In genomic region chr3:136802481-136802996, GRCh38 we compare ENCODE assay signal across 9 cellular contexts. TPM values are rescaled to one million over a fixed set of nuclear protein-coding genes. Genes with fewer than 3 reads are reported as not detected.
DNase-seq lines count a peak whose midpoint lies in the region; ATAC-seq and TF ChIP-seq lines count a peak whose summit lies in the region.
"Had no signal": no experiment of that assay in that cellular context is flagged by ENCODE, and none has a peak within 500 bp of the region (broad histone marks: within the 10 kb centered on the region; RNA-seq: fewer than 3 reads in every experiment).

No MANE protein-coding gene starts in this region.

- no peaks in the 10 kb centered on the region for H3K36me3 Mint-ChIP-seq in CD8-positive, alpha-beta T cell
- H3K36me3 Mint-ChIP-seq: IgD-negative memory B cell had no signal

- H3K4me3 Mint-ChIP-seq in CD8-positive, alpha-beta T cell: no peak overlapping the region
- H3K4me3 Mint-ChIP-seq: IgD-negative memory B cell had no signal

- H3K4me2 ChIP-seq in osteoblast (ENCODE audit: insufficient read depth, low read length): peak overlapping the region; percentile 62

- no peaks in the 10 kb centered on the region for H3K36me3 ChIP-seq in osteoblast (ENCODE audit: insufficient read depth, low read length)
- H3K36me3 ChIP-seq in CD8-positive, alpha-beta T cell (ENCODE audit: insufficient read depth, low read length): no peaks in the 10 kb centered on the region

- H3K27me3 ChIP-seq in osteoblast (ENCODE audit: insufficient read depth, low read length): no peaks in the 10 kb centered on the region
- no peaks in the 10 kb centered on the region for H3K27me3 ChIP-seq in CD8-positive, alpha-beta T cell (ENCODE audit: insufficient read depth, low read length)

- TF ChIP-seq CTCF in osteoblast (IDR thresholded peaks at IDR 0.05; ENCODE audit: extremely low read depth, low read depth, low read length): no peak
- no peak for TF ChIP-seq CTCF in CD8-positive, alpha-beta T cell (IDR thresholded peaks at IDR 0.05)

- H3K9me3 ChIP-seq in osteoblast (ENCODE audit: low read depth, low read length): no peaks in the 10 kb centered on the region
- H3K9me3 ChIP-seq in CD8-positive, alpha-beta T cell (ENCODE audit: low read length): no peaks in the 10 kb centered on the region

- DNase-seq in NCI-H2227 treated with DMSO at 0.1 percent for 48 hours (lab: John Stamatoyannopoulos, UW): peak; percentile 90
- peak; percentile 42 for DNase-seq in epidermal melanocyte (ENCODE audit: insufficient read length, low spot score)
- peak; percentile 48 for DNase-seq in osteoblast (ENCODE audit: insufficient read length, low spot score, missing footprints)
- DNase-seq in CD8-positive, alpha-beta T cell: no peak
- DNase-seq in Kasumi-1 (lab: John Stamatoyannopoulos, UW): no peak

- ATAC-seq in GM18868 (IDR thresholded peaks at IDR 0.05; ENCODE audit: unreplicated experiment) (peak; percentile 63), GM18870 (IDR thresholded peaks at IDR 0.05; ENCODE audit: unreplicated experiment) (no peak), GM19395 (IDR thresholded peaks at IDR 0.05; ENCODE audit: unreplicated experiment) (no peak)
- no peak for ATAC-seq in CD8-positive, alpha-beta T cell

- H3K4me3 ChIP-seq in osteoblast (ENCODE audit: insufficient read depth, low read length): peak overlapping the region; percentile 21
- no peak overlapping the region for H3K4me3 ChIP-seq in CD8-positive, alpha-beta T cell (ENCODE audit: low read depth, low read length)

- peaks cover 9% of the 10 kb centered on the region for H3K4me1 ChIP-seq in osteoblast (ENCODE audit: insufficient read depth, low read length)
- no peaks in the 10 kb centered on the region for H3K4me1 ChIP-seq in CD8-positive, alpha-beta T cell (ENCODE audit: insufficient read depth, low read length)

- H3K27ac ChIP-seq in osteoblast (ENCODE audit: low read depth, low read length): no peak overlapping the region
- no peak overlapping the region for H3K27ac ChIP-seq in CD8-positive, alpha-beta T cell (ENCODE audit: low read depth, low read length)

- no peaks in the 10 kb centered on the region for H3K27me3 Mint-ChIP-seq in CD8-positive, alpha-beta T cell (ENCODE audit: low read depth)

- peak overlapping the region; percentile 36 for H2AFZ ChIP-seq in osteoblast (ENCODE audit: low read length)

- no peaks in the 10 kb centered on the region for H3K4me1 Mint-ChIP-seq in CD8-positive, alpha-beta T cell (ENCODE audit: low read depth)

- H3K9me3 Mint-ChIP-seq in CD8-positive, alpha-beta T cell: no peaks in the 10 kb centered on the region

- H3K27ac Mint-ChIP-seq in CD8-positive, alpha-beta T cell: no peak overlapping the region

- CTCF ChIA-PET in CD8-positive, alpha-beta T cell (lab: Charles Lee): no interaction called here

- H3K79me2 ChIP-seq in osteoblast (ENCODE audit: insufficient read depth, low read length): no peaks in the 10 kb centered on the region

- no peaks in the 10 kb centered on the region for H4K20me1 ChIP-seq in osteoblast (ENCODE audit: insufficient read depth, low read length)

- POLR2A ChIA-PET in CD8-positive, alpha-beta T cell (lab: Charles Lee): no interaction called here

- intact Hi-C loops in CD8-positive, alpha-beta T cell (cut with DNase I, micrococcal nuclease): no loop called here

RNA-seq across cellular contexts. Expression of gene SLC35G2, which starts 16.4 kb away (rescaled TPM):
- 8.0 and 9.7 TPM in 2 replicates for total RNA-seq in osteoblast
- under 1 TPM in 1 of 2 experiments, not detected in 1; 0.24 TPM for total RNA-seq in CD8-positive, alpha-beta T cell

RNA-seq across cellular contexts. Expression of gene STAG1, which starts 50.4 kb away (rescaled TPM):
- total RNA-seq in osteoblast: 56.9 and 58.6 TPM in 2 replicates
- 10 to 100 TPM; 32.4 TPM for total RNA-seq in CD8-positive, alpha-beta T cell

RNA-seq across cellular contexts. Expression of gene NCK1, which starts 59.5 kb away (rescaled TPM):
- total RNA-seq in osteoblast: 41.6 and 42.4 TPM in 2 replicates
- total RNA-seq in CD8-positive, alpha-beta T cell: 10 to 100 TPM; 54.8 to 68.7 TPM

Comparison
In these comparisons a context has a peak if more than half of its experiments do, and no peak if none do; other contexts are left out.
1. DNase-seq: peak in NCI-H2227 treated with DMSO at 0.1 percent for 48 hours (single experiment), epidermal melanocyte (single experiment) and osteoblast (single experiment); none in CD8-positive, alpha-beta T cell (0 of 7) and Kasumi-1 (0 of 2).